8 cellular contexts compared by ENCODE assay signal in genomic region chr20:1392693-1393506, GRCh38. TPM values are rescaled to one million over a fixed set of nuclear protein-coding genes. Genes with fewer than 3 reads are reported as not detected.
DNase-seq lines count a peak whose midpoint lies in the region; ATAC-seq and TF ChIP-seq lines count a peak whose summit lies in the region.

Gene FKBP1A (minus strand): TSS chr20:1393054. CDS start chr20:1392998, 56 bp downstream.

- H3K27ac Mint-ChIP-seq in activated naive CD8-positive, alpha-beta T cell treated with anti-CD3 and anti-CD28 coated beads, Interleukin-2, amount 50 U/mL, for 24 hours = peak within 1 kb of the TSS; percentile 93
- H3K27ac Mint-ChIP-seq in type B pancreatic cell = peak within 1 kb of the TSS; percentile 85

- TF ChIP-seq CTCF in GM12875 (IDR thresholded peaks at IDR 0.05; ENCODE audit: borderline replicate concordance, insufficient read depth, low read depth, low read length) (no peak), type B pancreatic cell (conservative IDR thresholded peaks at IDR 0.05) (peak; percentile 45)

- ATAC-seq in HG02840 (IDR thresholded peaks at IDR 0.05; ENCODE audit: low FRiP score, unreplicated experiment) = peak; percentile 84
- peak; percentile 92 for ATAC-seq in activated naive CD8-positive, alpha-beta T cell treated with anti-CD3 and anti-CD28 coated beads, Interleukin-2, amount 50 U/mL, for 24 hours

- peak within 1 kb of the TSS; percentile 94 for H3K4me3 Mint-ChIP-seq in activated naive CD8-positive, alpha-beta T cell treated with anti-CD3 and anti-CD28 coated beads, Interleukin-2, amount 50 U/mL, for 24 hours
- H3K4me3 Mint-ChIP-seq in type B pancreatic cell = peak within 1 kb of the TSS; percentile 98

- peaks cover 19% of the 10 kb centered on the region for H3K36me3 Mint-ChIP-seq in activated naive CD8-positive, alpha-beta T cell treated with anti-CD3 and anti-CD28 coated beads, Interleukin-2, amount 50 U/mL, for 24 hours (ENCODE audit: low read depth)
- no peaks in the 10 kb centered on the region for H3K36me3 Mint-ChIP-seq in type B pancreatic cell

- intact Hi-C loops in cardiac septum (cut with DNase I) (loop anchor here (1.0 to 5.0 kb wide), 2 partner anchors 68 to 74 kb away; partner anchors contain the start of gene NSFL1C), posterior cingulate gyrus (cut with DNase I) (loop anchor here (1.0 to 2.0 kb wide), 2 partner anchors 20 to 67 kb away; no protein-coding TSS in a partner anchor)

- peak within 1 kb of the TSS; percentile 75 for H3K4me3 ChIP-seq in GM12875 (ENCODE audit: low read depth, low read length)

- DNase-seq in NCI-H1436 (lab: John Stamatoyannopoulos, UW) (peak; percentile 83), SW480 (ENCODE audit: low spot score) (peak; percentile 91), cardiac septum (ENCODE audit: low spot score) (peak; percentile 94), posterior cingulate gyrus (peak; percentile 75 to 98 (median 87)), type B pancreatic cell (ENCODE audit: extremely low spot score, unreplicated experiment) (peak; percentile 87)
- peak; percentile 91 for DNase-seq in activated naive CD8-positive, alpha-beta T cell treated with anti-CD3 and anti-CD28 coated beads, Interleukin-2, amount 50 U/mL, for 24 hours

- peaks cover 50% of the 10 kb centered on the region for H3K4me1 Mint-ChIP-seq in activated naive CD8-positive, alpha-beta T cell treated with anti-CD3 and anti-CD28 coated beads, Interleukin-2, amount 50 U/mL, for 24 hours
- H3K4me1 Mint-ChIP-seq in type B pancreatic cell (ENCODE audit: unreplicated experiment) = peaks cover 37% of the 10 kb centered on the region

- no peaks in the 10 kb centered on the region for H3K27me3 Mint-ChIP-seq in activated naive CD8-positive, alpha-beta T cell treated with anti-CD3 and anti-CD28 coated beads, Interleukin-2, amount 50 U/mL, for 24 hours
- peaks cover 40% of the 10 kb centered on the region for H3K27me3 Mint-ChIP-seq in type B pancreatic cell

- H3K9me3 Mint-ChIP-seq in activated naive CD8-positive, alpha-beta T cell treated with anti-CD3 and anti-CD28 coated beads, Interleukin-2, amount 50 U/mL, for 24 hours = no peaks in the 10 kb centered on the region
- H3K9me3 Mint-ChIP-seq in type B pancreatic cell = no peaks in the 10 kb centered on the region

RNA-seq across cellular contexts. Expression of gene FKBP1A, which starts in this region (rescaled TPM):
- total RNA-seq in cardiac septum (163 TPM), type B pancreatic cell (ENCODE audit: low replicate concordance) (149 and 177 TPM in 2 replicates)

Comparison
In these comparisons a context has a peak if more than half of its experiments do, and no peak if none do; other contexts are left out.
1. Peak in every context shown above with its lines: DNase-seq, ATAC-seq and H3K4me3 ChIP-seq.